In the genomic region with DNA sequence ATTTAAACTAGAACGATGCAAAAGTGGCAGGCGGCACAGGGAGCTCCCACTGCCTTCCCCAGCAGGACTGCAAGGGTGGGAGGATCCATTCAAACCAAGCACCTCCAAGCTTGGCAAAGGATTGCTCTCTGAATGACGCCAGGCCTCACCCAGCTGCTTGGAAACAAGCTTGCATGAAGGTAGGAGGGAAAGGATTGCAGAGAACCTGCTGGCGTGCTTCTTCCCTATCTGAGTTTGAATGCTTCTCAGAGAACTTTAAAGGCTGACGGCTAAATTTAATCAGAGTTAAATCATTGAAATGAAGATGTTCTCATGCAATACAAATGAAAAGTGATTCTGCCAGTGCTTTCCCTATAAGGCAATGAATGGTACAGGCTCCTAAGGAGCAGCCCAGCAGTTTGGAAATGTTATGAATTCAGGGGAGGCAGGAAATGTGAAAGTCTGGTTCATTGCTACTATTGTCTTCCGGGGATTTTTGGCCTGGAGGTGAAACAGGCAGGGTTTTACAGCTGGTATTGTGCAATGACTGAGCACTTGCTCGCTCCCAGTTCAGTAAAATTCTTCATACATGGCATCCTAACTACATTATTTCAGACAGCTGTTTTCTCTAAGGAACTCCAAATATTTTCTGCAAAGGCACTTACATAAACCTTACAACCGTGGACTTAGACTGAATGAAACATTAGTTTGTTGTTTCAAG, we compare ENCODE assay signal across 1 cellular context.
TF ChIP-seq lines count a peak whose summit lies in the region.

No MANE protein-coding gene starts in this region.

TF ChIP-seq in HEK293, 187 proteins besides CTCF, POLR2A, EP300 and RAD21:
- TF ChIP-seq, protein P1, sequence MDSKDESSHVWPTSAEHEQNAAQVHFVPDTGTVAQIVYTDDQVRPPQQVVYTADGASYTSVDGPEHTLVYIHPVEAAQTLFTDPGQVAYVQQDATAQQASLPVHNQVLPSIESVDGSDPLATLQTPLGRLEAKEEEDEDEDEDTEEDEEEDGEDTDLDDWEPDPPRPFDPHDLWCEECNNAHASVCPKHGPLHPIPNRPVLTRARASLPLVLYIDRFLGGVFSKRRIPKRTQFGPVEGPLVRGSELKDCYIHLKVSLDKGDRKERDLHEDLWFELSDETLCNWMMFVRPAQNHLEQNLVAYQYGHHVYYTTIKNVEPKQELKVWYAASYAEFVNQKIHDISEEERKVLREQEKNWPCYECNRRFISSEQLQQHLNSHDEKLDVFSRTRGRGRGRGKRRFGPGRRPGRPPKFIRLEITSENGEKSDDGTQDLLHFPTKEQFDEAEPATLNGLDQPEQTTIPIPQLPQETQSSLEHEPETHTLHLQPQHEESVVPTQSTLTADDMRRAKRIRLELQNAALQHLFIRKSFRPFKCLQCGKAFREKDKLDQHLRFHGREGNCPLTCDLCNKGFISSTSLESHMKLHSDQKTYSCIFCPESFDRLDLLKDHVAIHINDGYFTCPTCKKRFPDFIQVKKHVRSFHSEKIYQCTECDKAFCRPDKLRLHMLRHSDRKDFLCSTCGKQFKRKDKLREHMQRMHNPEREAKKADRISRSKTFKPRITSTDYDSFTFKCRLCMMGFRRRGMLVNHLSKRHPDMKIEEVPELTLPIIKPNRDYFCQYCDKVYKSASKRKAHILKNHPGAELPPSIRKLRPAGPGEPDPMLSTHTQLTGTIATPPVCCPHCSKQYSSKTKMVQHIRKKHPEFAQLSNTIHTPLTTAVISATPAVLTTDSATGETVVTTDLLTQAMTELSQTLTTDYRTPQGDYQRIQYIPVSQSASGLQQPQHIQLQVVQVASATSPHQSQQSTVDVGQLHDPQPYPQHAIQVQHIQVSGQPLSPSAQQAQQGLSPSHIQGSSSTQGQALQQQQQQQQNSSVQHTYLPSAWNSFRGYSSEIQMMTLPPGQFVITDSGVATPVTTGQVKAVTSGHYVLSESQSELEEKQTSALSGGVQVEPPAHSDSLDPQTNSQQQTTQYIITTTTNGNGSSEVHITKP (tag by site-specific recombination; IDR thresholded peaks at IDR 0.05): peak; percentile 96
- TF ChIP-seq TRIM28 (IDR thresholded peaks at IDR 0.05; ENCODE audit: borderline replicate concordance, low read length) (peak; percentile 24; the same call in 1 of the 2 replicates), ZNF335 (tag by site-specific recombination; conservative IDR thresholded peaks at IDR 0.05) (0 out of 2 replicates have a peak, but pooled peaks have one; percentile 26), ZBTB17 (tag by site-specific recombination; IDR thresholded peaks at IDR 0.05) (peak; percentile 59), HOXA7 (CRISPR knock-in tag; IDR thresholded peaks at IDR 0.05; ENCODE audit: borderline replicate concordance) (no peak), ZNF2 (tag by site-specific recombination; IDR thresholded peaks at IDR 0.05) (no peak), MZF1 (tag by site-specific recombination; IDR thresholded peaks at IDR 0.05; ENCODE audit: borderline replicate concordance) (peak; percentile 74; the same call in 1 of the 2 replicates), GLI2 (tag by site-specific recombination; IDR thresholded peaks at IDR 0.05; ENCODE audit: borderline replicate concordance, low read depth) (no peak), ZIC2 (tag by site-specific recombination; IDR thresholded peaks at IDR 0.05) (peak; percentile 67; the same call in 1 of the 2 replicates)
- TF ChIP-seq, protein P2, sequence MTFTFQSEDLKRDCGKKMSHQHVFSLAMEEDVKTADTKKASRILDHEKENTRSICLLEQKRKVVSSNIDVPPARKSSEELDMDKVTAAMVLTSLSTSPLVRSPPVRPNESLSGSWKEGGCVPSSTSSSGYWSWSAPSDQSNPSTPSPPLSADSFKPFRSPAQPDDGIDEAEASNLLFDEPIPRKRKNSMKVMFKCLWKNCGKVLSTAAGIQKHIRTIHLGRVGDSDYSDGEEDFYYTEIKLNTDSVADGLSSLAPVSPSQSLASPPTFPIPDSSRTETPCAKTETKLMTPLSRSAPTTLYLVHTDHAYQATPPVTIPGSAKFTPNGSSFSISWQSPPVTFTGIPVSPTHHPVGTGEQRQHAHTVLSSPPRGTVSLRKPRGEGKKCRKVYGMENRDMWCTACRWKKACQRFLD (tag by site-specific recombination; IDR thresholded peaks at IDR 0.05): no peak
- TF ChIP-seq, protein P3, sequence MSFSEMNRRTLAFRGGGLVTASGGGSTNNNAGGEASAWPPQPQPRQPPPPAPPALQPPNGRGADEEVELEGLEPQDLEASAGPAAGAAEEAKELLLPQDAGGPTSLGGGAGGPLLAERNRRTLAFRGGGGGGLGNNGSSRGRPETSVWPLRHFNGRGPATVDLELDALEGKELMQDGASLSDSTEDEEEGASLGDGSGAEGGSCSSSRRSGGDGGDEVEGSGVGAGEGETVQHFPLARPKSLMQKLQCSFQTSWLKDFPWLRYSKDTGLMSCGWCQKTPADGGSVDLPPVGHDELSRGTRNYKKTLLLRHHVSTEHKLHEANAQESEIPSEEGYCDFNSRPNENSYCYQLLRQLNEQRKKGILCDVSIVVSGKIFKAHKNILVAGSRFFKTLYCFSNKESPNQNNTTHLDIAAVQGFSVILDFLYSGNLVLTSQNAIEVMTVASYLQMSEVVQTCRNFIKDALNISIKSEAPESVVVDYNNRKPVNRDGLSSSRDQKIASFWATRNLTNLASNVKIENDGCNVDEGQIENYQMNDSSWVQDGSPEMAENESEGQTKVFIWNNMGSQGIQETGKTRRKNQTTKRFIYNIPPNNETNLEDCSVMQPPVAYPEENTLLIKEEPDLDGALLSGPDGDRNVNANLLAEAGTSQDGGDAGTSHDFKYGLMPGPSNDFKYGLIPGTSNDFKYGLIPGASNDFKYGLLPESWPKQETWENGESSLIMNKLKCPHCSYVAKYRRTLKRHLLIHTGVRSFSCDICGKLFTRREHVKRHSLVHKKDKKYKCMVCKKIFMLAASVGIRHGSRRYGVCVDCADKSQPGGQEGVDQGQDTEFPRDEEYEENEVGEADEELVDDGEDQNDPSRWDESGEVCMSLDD (tag by site-specific recombination; IDR thresholded peaks at IDR 0.05): no peak
